In the genomic region with DNA sequence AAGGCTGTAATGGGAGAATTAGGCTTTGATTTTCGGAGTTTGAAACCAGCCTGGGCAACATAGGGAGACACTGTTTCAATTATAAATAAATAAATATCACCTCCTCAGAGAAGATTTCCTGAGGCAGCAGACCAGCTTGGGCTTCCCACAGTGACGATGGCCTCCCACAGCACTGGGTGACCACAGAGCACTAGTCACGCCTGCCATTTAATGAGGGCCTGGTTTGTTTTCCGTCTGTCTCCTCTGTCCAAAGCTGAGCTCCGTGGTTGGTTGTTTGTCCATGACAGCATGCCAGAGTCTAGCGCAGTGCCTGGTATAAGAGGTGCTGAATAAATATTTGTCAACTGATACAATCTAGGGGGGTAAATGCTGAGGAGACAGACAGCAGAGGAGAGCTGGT, we compare ENCODE assay signal across 20 cellular contexts. TPM values are rescaled to one million over a fixed set of nuclear protein-coding genes. Genes with fewer than 3 reads are reported as not detected.
DNase-seq lines count a peak whose midpoint lies in the region; ATAC-seq and TF ChIP-seq lines count a peak whose summit lies in the region.
"Had no signal": no experiment of that assay in that cellular context is flagged by ENCODE, and none has a peak within 500 bp of the region (broad histone marks: within the 10 kb centered on the region; RNA-seq: fewer than 3 reads in every experiment).

No MANE protein-coding gene starts in this region.

- ATAC-seq in HG02763 (IDR thresholded peaks at IDR 0.05; ENCODE audit: unreplicated experiment) (no peak), GM21423 (IDR thresholded peaks at IDR 0.05; ENCODE audit: unreplicated experiment) (no peak)
- ATAC-seq: T-cell had no signal

- H3K9me3 ChIP-seq in SJSA1 (replicated peaks), result no peaks in the 10 kb centered on the region
- H3K9me3 ChIP-seq: MG63 had no signal

- TF ChIP-seq CTCF in nephron (IDR thresholded peaks at IDR 0.05; ENCODE audit: unreplicated experiment in 3 of 3), result no peak

- no peak overlapping the region for H3K4me3 Mint-ChIP-seq in nephron
- H3K4me3 Mint-ChIP-seq: CD8-positive, alpha-beta T cell; T-cell had no signal

- no peaks in the 10 kb centered on the region for H3K9me3 Mint-ChIP-seq in nephron
- H3K9me3 Mint-ChIP-seq: CD8-positive, alpha-beta T cell; T-cell had no signal

- no peaks in the 10 kb centered on the region for H3K36me3 ChIP-seq in SJSA1
- H3K36me3 ChIP-seq: MG63 had no signal

- peaks cover 30% of the 10 kb centered on the region for H3K4me1 ChIP-seq in SJSA1 (replicated peaks)

- H3K4me1 Mint-ChIP-seq in nephron, result peaks cover 9% of the 10 kb centered on the region

- H3K27ac ChIP-seq in SJSA1, result no peak overlapping the region

- peak overlapping the region in 2 of 3 experiments; percentile 89 to 93 for H3K27ac Mint-ChIP-seq in nephron
- H3K27ac Mint-ChIP-seq: CD8-positive, alpha-beta T cell; T-cell had no signal

- H3K27me3 Mint-ChIP-seq in nephron (ENCODE audit: low read depth), result peaks cover 54% of the 10 kb centered on the region

- no peaks in the 10 kb centered on the region for H3K27me3 ChIP-seq in SJSA1 (replicated peaks)
- H3K27me3 ChIP-seq: MG63 had no signal

- DNase-seq in SHP77 (lab: John Stamatoyannopoulos, UW), result peak; percentile 10 to 45
- no peak for DNase-seq in SHP77 treated with DMSO at 0.1 percent for 48 hours (lab: John Stamatoyannopoulos, UW)
- DNase-seq in SJSA1 (ENCODE audit: low read depth in 1 of 2, low spot score in 2 of 2), result peak; percentile 76 to 82
- DNase-seq in NK-92 treated with Interleukin-12 subunit alpha and Interleukin-12 subunit beta, amount 100 ng/mL, for 24 hours (lab: John Stamatoyannopoulos, UW), result no peak
- DNase-seq: AML-193; C1 segment of cervical spinal cord; Calu3; CD8-positive, alpha-beta T cell; DMS153; GDM1; MG63; NCI-H1417; NCI-H2227 treated with DMSO at 0.1 percent for 48 hours; NCI-H510A; RPMI8226; SIG-M5; T-cell had no signal

- H3K36me3 Mint-ChIP-seq in nephron (ENCODE audit: low read depth), result no peaks in the 10 kb centered on the region
- H3K36me3 Mint-ChIP-seq: CD8-positive, alpha-beta T cell; T-cell had no signal

- no peak overlapping the region for H3K4me3 ChIP-seq in SJSA1

RNA-seq across cellular contexts. Expression of a gene that starts 10.4 kb away (rescaled TPM):
- total RNA-seq in SJSA1 (2014; rRNA removed; shearing (Covaris generic)), result 18.0 and 26.2 TPM in 2 replicates
- total RNA-seq: Calu3; CD8-positive, alpha-beta T cell had no signal

Comparison
In these comparisons a context has a peak if more than half of its experiments do, and no peak if none do; other contexts are left out.
1. DNase-seq: peak in SHP77 (2 of 2) and SJSA1 (2 of 2); none in SHP77 treated with DMSO at 0.1 percent for 48 hours (single experiment) and NK-92 treated with Interleukin-12 subunit alpha and Interleukin-12 subunit beta, amount 100 ng/mL, for 24 hours (single experiment).